Comparison of ENCODE assay signal across 26 cellular contexts in the genomic region with DNA sequence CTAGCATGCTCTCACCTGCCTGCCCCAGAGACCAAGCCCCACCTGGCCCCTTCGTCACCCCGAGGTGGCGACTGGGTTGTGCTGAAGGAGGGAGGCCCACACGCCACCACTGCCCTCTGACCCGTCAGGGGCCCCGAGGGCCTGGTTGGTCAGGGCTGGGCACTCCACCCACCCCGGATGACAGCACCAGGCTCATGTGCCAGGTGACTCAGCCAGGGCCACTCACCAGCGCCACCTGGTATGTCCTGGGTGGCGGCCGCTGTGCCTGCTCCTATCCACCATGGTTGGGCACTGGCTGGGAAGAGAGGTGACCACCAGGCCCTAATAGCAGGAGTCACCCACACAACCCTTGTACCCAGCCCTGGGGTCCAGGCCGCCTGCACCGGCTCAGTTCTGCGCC.
"Had no signal": no experiment of that assay in that cellular context is flagged by ENCODE, and none has a peak within 500 bp of the region (broad histone marks: within the 10 kb centered on the region; RNA-seq: fewer than 3 reads in every experiment).

No MANE protein-coding gene starts in this region.

- H2AFZ ChIP-seq: hepatocyte had no signal

- H3K9me3 ChIP-seq: gastrocnemius medialis, right atrium auricular region, thoracic aorta had no signal

- H3K4me3 ChIP-seq: gastrocnemius medialis, hepatocyte, right atrium auricular region, thoracic aorta had no signal

- ATAC-seq: activated CD8-positive, alpha-beta T cell treated with anti-CD3 and anti-CD28 coated beads, Interleukin-2, amount 10 ng/mL, durations not matched to agents 7 days and 5 days; activated naive CD4-positive, alpha-beta T cell treated with anti-CD3 and anti-CD28 coated beads, Interleukin-2, amount 50 U/mL, for 72 hours; activated T-cell treated with anti-CD3 and anti-CD28 coated beads, Interleukin-2, amount 50 U/mL, for 72 hours; gastrocnemius medialis; left colon; naive thymus-derived CD8-positive, alpha-beta T cell had no signal

- H3K79me2 ChIP-seq: hepatocyte had no signal

- DNase-seq: activated B cell treated with CpG ODN at 0.5 μM for 24 hours; activated CD8-positive, alpha-beta T cell treated with anti-CD3 and anti-CD28 coated beads, Interleukin-2, amount 10 ng/mL, durations not matched to agents 7 days and 5 days; activated naive CD4-positive, alpha-beta T cell; activated T-cell treated with anti-CD3 and anti-CD28 coated beads for 4 hours; activated T-cell treated with anti-CD3 and anti-CD28 coated beads, Interleukin-2, amount 50 U/mL, for 72 hours; dermis blood vessel endothelial cell; effector CD4-positive, alpha-beta T cell; gastrocnemius medialis; glutamatergic neuron; kidney; left colon; midbrain; naive thymus-derived CD8-positive, alpha-beta T cell; occipital lobe; stimulated activated CD4-positive, alpha-beta T cell treated with anti-CD3 and anti-CD28 coated beads, Interleukin-15, amount 100 ng/mL, for 24 hours; stimulated activated CD4-positive, alpha-beta T cell treated with anti-CD3 and anti-CD28 coated beads, Interleukin-2, amount 100 ng/mL, for 24 hours; stimulated activated naive CD4-positive, alpha-beta T cell; trophoblast cell had no signal

- H3K4me1 ChIP-seq: gastrocnemius medialis, right atrium auricular region had no signal

- H3K27ac ChIP-seq: epithelial cell of prostate, gastrocnemius medialis, hepatocyte, right atrium auricular region, thoracic aorta had no signal

- H3K36me3 ChIP-seq: gastrocnemius medialis, right atrium auricular region, thoracic aorta had no signal

- H3K4me2 ChIP-seq: hepatocyte had no signal

- FAIRE-seq: bronchial epithelial cell, endometrium, kidney, urothelium cell line had no signal

- H3K27me3 ChIP-seq: hepatocyte, right atrium auricular region had no signal
